8 cellular contexts compared by ENCODE assay signal in the genomic region with DNA sequence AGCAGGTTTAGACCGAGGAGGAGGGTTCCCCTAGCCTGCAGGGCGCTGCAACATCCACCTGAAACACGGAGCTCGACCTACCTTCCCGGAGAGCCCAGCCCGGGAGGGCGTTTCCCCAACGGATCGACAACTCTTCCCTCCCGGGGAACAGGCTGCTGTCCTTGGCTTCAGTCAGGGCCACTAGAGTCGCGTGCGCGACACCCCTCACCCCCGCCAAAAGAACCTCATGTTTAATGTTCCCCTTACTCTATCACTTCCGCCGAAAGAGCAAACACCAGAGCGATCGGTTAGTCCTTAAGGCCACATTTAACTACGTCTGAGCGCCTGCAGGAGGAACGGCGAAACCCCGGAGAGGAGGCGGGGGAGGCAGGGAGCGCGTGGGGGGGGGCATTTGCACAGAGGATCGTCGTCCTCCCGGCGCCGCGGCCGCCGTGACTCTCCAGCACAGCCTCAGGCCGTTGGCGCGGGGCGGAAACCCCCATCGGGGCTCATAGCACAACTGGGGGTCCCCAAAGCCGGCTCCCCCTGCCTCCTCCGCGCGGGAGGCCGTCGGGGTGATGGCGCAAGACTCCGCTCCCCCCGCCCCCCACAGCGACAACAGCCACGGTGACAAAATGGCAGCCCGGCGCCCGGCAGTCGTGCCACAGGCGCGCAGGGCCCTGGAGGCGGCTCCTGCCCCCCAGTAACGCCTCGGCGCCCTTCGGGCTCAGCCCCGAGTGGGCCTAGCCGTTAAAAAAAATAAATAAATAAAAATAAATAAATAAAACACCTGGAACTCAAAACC. TPM values are rescaled to one million over a fixed set of nuclear protein-coding genes. Genes with fewer than 3 reads are reported as not detected.
A peak's percentile ranks its signal among the peaks of the same experiment; 100 is the strongest.
DNase-seq lines count a peak whose midpoint lies in the region; ATAC-seq, FAIRE-seq and TF ChIP-seq lines count a peak whose summit lies in the region.

No MANE protein-coding gene starts in this region.

- TF ChIP-seq CTCF in gastroesophageal sphincter (IDR thresholded peaks at IDR 0.05) (no peak), neutrophil (IDR thresholded peaks at IDR 0.05) (peak; percentile 24), thyroid gland (IDR thresholded peaks at IDR 0.05) (peak in 1 of 6 experiments; percentile 2)

- peak; percentile 46 for FAIRE-seq in HTR-8/SVneo (lab: Jason Lieb, UNC)

- TF ChIP-seq EP300 in gastroesophageal sphincter (IDR thresholded peaks at IDR 0.05): no peak

- H3K27me3 ChIP-seq in SJSA1 (replicated peaks) (no peaks in the 10 kb centered on the region), gastroesophageal sphincter (no peaks in the 10 kb centered on the region), neutrophil (no peaks in the 10 kb centered on the region), thyroid gland (no peaks in the 10 kb centered on the region)

- H3K27ac ChIP-seq in SJSA1 (peak overlapping the region; percentile 99), gastroesophageal sphincter (peak overlapping the region; percentile 91 to 98 (median 96)), neutrophil (peak overlapping the region; percentile 100), thyroid gland (peak overlapping the region; percentile 99 to 100 (median 99))

- peaks cover 26% of the 10 kb centered on the region for H3K4me1 ChIP-seq in SJSA1 (replicated peaks)
- H3K4me1 ChIP-seq in gastroesophageal sphincter: peaks cover 0 to 54% (median 22%) of the 10 kb centered on the region in 3 donors
- H3K4me1 ChIP-seq in neutrophil (ENCODE audit: control insufficient read depth in 1 of 2, insufficient read depth in 1 of 2, low read depth in 1 of 2, low read length in 1 of 2): peaks cover 54 to 58% of the 10 kb centered on the region in 2 experiments
- H3K4me1 ChIP-seq in thyroid gland: peaks cover 18 to 34% of the 10 kb centered on the region in 2 donors

- TF ChIP-seq POLR2A in gastroesophageal sphincter (IDR thresholded peaks at IDR 0.05) (peak in 1 of 2 donors; percentile 8), thyroid gland (IDR thresholded peaks at IDR 0.05) (peak in 1 of 2 donors; percentile 49)

- H3K4me3 ChIP-seq in SJSA1 (peak overlapping the region; percentile 70), gastroesophageal sphincter (peak overlapping the region; percentile 58 to 98), neutrophil (ENCODE audit: low read depth in 1 of 2, low read length in 1 of 2) (peak overlapping the region; percentile 97 to 99), thyroid gland (replicated peaks in 1 of 3) (peak overlapping the region; percentile 57 to 88 (median 59))

- DNase-seq in NCI-H446 (lab: John Stamatoyannopoulos, UW) (peak; percentile 8 to 11), NCI-H446 treated with DMSO at 0.1 percent for 48 hours (lab: John Stamatoyannopoulos, UW) (no peak), HTR-8/SVneo (ENCODE audit: insufficient read length, low spot score) (no peak), SJSA1 (ENCODE audit: low read depth in 1 of 2, low spot score in 2 of 2) (peak; percentile 74 to 88), thyroid gland (peak; percentile 71 to 73)
- DNase-seq in activated naive CD4-positive, alpha-beta T cell (lab: John Stamatoyannopoulos, UW): peak; percentile 66 to 72 (median 70)

- intact Hi-C loops in thyroid gland (cut with DNase I): no loop called here

- H3K9me3 ChIP-seq in SJSA1 (replicated peaks): no peaks in the 10 kb centered on the region
- no peaks in the 10 kb centered on the region for H3K9me3 ChIP-seq in gastroesophageal sphincter
- no peaks in the 10 kb centered on the region for H3K9me3 ChIP-seq in neutrophil
- H3K9me3 ChIP-seq in thyroid gland: no peaks in the 10 kb centered on the region

- WGBS in gastroesophageal sphincter (ENCODE audit: low coverage in 1 of 2), 2 donors: 0% methylated on average over 7 to 10 of the region's 64 CpGs
- 1% methylated on average over 35 to 58 of the region's 64 CpGs for WGBS in thyroid gland, 2 donors

- H3K36me3 ChIP-seq in SJSA1 (peaks cover 26% of the 10 kb centered on the region), gastroesophageal sphincter (no peaks in the 10 kb centered on the region), neutrophil (no peaks in the 10 kb centered on the region), thyroid gland (no peaks in the 10 kb centered on the region)

- peak; percentile 19 for ATAC-seq in gastroesophageal sphincter

RNA-seq across cellular contexts. Expression of gene ANP32A, which starts 3.2 kb away (rescaled TPM):
- 91.2 and 110 TPM in 2 replicates for total RNA-seq in SJSA1 (2014; rRNA removed; shearing (Covaris generic))
- total RNA-seq in gastroesophageal sphincter: 10 to 100 TPM; 42.4 to 75.0 (median 55.6) TPM
- 100 to 1,000 TPM in 1 of 4 donors, 10 to 100 TPM in 3; 65.4 to 116 (median 79.5) TPM for total RNA-seq in thyroid gland

Comparison
In these comparisons a context has a peak if more than half of its experiments do, and no peak if none do; other contexts are left out.
1. DNase-seq: peak in NCI-H446 (2 of 2), SJSA1 (2 of 2), activated naive CD4-positive, alpha-beta T cell (4 of 4) and thyroid gland (2 of 2); none in NCI-H446 treated with DMSO at 0.1 percent for 48 hours (single experiment) and HTR-8/SVneo (single experiment).
2. Peak in every context shown above with its lines, with median percentiles within 50 percentile points of each other: H3K27ac ChIP-seq and H3K4me3 ChIP-seq.